Comparison of ENCODE assay signal across 21 cellular contexts in genomic region chr13:51234676-51235075, GRCh38. TPM values are rescaled to one million over a fixed set of nuclear protein-coding genes. Genes with fewer than 3 reads are reported as not detected.
"Had no signal": no experiment of that assay in that cellular context is flagged by ENCODE, and none has a peak within 500 bp of the region (broad histone marks: within the 10 kb centered on the region; RNA-seq: fewer than 3 reads in every experiment).

No MANE protein-coding gene starts in this region.

- H3K4me3 ChIP-seq: breast epithelium, gastroesophageal sphincter, spleen, uterus had no signal

- ATAC-seq: activated CD4-positive, alpha-beta T cell treated with anti-CD3 and anti-CD28 coated beads for 36 hours; activated CD8-positive, alpha-beta memory T cell treated with anti-CD3 and anti-CD28 coated beads, Interleukin-2, amount 10 ng/mL, durations not matched to agents 7 days and 5 days; activated CD8-positive, alpha-beta T cell treated with anti-CD3 and anti-CD28 coated beads, Interleukin-2, amount 10 ng/mL, durations not matched to agents 7 days and 5 days; activated naive CD4-positive, alpha-beta T cell treated with anti-CD3 and anti-CD28 coated beads, Interleukin-2, amount 50 U/mL, for 72 hours; activated T-cell treated with anti-CD3 and anti-CD28 coated beads, Interleukin-2, amount 50 U/mL, for 72 hours; gastroesophageal sphincter; left colon; naive thymus-derived CD8-positive, alpha-beta T cell; right cardiac atrium had no signal

- H3K9me3 Mint-ChIP-seq: activated naive CD4-positive, alpha-beta T cell treated with anti-CD3 and anti-CD28 coated beads, Interleukin-2, amount 50 U/mL, for 72 hours; activated T-cell treated with anti-CD3 and anti-CD28 coated beads, Interleukin-2, amount 50 U/mL, for 72 hours had no signal

- H3K27me3 ChIP-seq: breast epithelium, gastroesophageal sphincter, spleen, uterus had no signal

- H3K27ac ChIP-seq: breast epithelium, uterus had no signal

- H3K36me3 Mint-ChIP-seq: activated CD8-positive, alpha-beta memory T cell treated with anti-CD3 and anti-CD28 coated beads, Interleukin-2, amount 10 ng/mL, durations not matched to agents 7 days and 5 days; activated naive CD4-positive, alpha-beta T cell treated with anti-CD3 and anti-CD28 coated beads, Interleukin-2, amount 50 U/mL, for 72 hours; naive thymus-derived CD8-positive, alpha-beta T cell had no signal

- H3K4me3 Mint-ChIP-seq: activated CD4-positive, alpha-beta T cell treated with anti-CD3 and anti-CD28 coated beads for 36 hours; activated CD8-positive, alpha-beta memory T cell treated with anti-CD3 and anti-CD28 coated beads, Interleukin-2, amount 10 ng/mL, durations not matched to agents 7 days and 5 days; activated CD8-positive, alpha-beta T cell treated with anti-CD3 and anti-CD28 coated beads, Interleukin-2, amount 10 ng/mL, durations not matched to agents 7 days and 5 days; activated T-cell treated with anti-CD3 and anti-CD28 coated beads, Interleukin-2, amount 50 U/mL, for 72 hours; naive thymus-derived CD8-positive, alpha-beta T cell had no signal

- H3K4me1 ChIP-seq: breast epithelium, uterus had no signal

- DNase-seq: activated CD4-positive, alpha-beta T cell treated with anti-CD3 and anti-CD28 coated beads for 36 hours; activated CD4-positive, CD25-positive, alpha-beta regulatory T cell; activated CD8-positive, alpha-beta memory T cell treated with anti-CD3 and anti-CD28 coated beads, Interleukin-2, amount 10 ng/mL, durations not matched to agents 7 days and 5 days; activated CD8-positive, alpha-beta T cell treated with anti-CD3 and anti-CD28 coated beads, Interleukin-2, amount 10 ng/mL, durations not matched to agents 7 days and 5 days; activated naive CD4-positive, alpha-beta T cell; activated T-cell treated with anti-CD3 and anti-CD28 coated beads, Interleukin-2, amount 50 U/mL, for 72 hours; central memory CD4-positive, alpha-beta T cell; dermis blood vessel endothelial cell; effector CD8-positive, alpha-beta T cell; hippocampal formation; left colon; naive thymus-derived CD8-positive, alpha-beta T cell; posterior cingulate gyrus; right cardiac atrium; spleen; stimulated activated naive CD4-positive, alpha-beta T cell; trophoblast cell; uterus had no signal

- H3K4me1 Mint-ChIP-seq: activated CD4-positive, alpha-beta T cell treated with anti-CD3 and anti-CD28 coated beads for 36 hours had no signal

- H3K9me3 ChIP-seq: breast epithelium, uterus had no signal

- H3K27ac Mint-ChIP-seq: activated CD4-positive, alpha-beta T cell treated with anti-CD3 and anti-CD28 coated beads for 36 hours; activated CD8-positive, alpha-beta memory T cell treated with anti-CD3 and anti-CD28 coated beads, Interleukin-2, amount 10 ng/mL, durations not matched to agents 7 days and 5 days; activated CD8-positive, alpha-beta T cell treated with anti-CD3 and anti-CD28 coated beads, Interleukin-2, amount 10 ng/mL, durations not matched to agents 7 days and 5 days; activated naive CD4-positive, alpha-beta T cell treated with anti-CD3 and anti-CD28 coated beads, Interleukin-2, amount 50 U/mL, for 72 hours; activated T-cell treated with anti-CD3 and anti-CD28 coated beads, Interleukin-2, amount 50 U/mL, for 72 hours; naive thymus-derived CD8-positive, alpha-beta T cell had no signal

RNA-seq across cellular contexts. Expression of gene FAM124A, which starts 12.5 kb away (rescaled TPM):
- total RNA-seq: activated CD8-positive, alpha-beta T cell treated with anti-CD3 and anti-CD28 coated beads, Interleukin-2, amount 10 ng/mL, durations not matched to agents 7 days and 5 days; naive thymus-derived CD8-positive, alpha-beta T cell had no signal
